ENCODE assay signal across 12 cellular contexts in genomic region chr3:45864760-45865567, GRCh38. TPM values are rescaled to one million over a fixed set of nuclear protein-coding genes. Genes with fewer than 3 reads are reported as not detected.
DNase-seq lines count a peak whose midpoint lies in the region; ATAC-seq and TF ChIP-seq lines count a peak whose summit lies in the region.
"Had no signal": no experiment of that assay in that cellular context is flagged by ENCODE, and none has a peak within 500 bp of the region (broad histone marks: within the 10 kb centered on the region; RNA-seq: fewer than 3 reads in every experiment).

No MANE protein-coding gene starts in this region.

- peaks cover 2 to 4% (median 3%) of the 10 kb centered on the region in 3 donors for H3K27me3 Mint-ChIP-seq in immature natural killer cell (ENCODE audit: low read depth in 3 of 3)

- WGBS in lower leg skin, 2 donors = 71 to 74% methylated on average over 9 of the region's 9 CpGs

- TF ChIP-seq CTCF in lower leg skin (IDR thresholded peaks at IDR 0.05) = no peak

- H3K4me1 Mint-ChIP-seq in immature natural killer cell = peaks cover 21 to 41% of the 10 kb centered on the region in 2 donors

- no peak overlapping the region for H3K4me3 ChIP-seq in lower leg skin (ENCODE audit: low read depth, poor library complexity, severe bottlenecking)

- peak overlapping the region; percentile 3 to 76 (median 40) for H3K27ac Mint-ChIP-seq in immature natural killer cell

- intact Hi-C loops in lower leg skin (cut with DNase I; ENCODE audit: low total_unique reads) = no loop called here

- DNase-seq in DMS153 (lab: John Stamatoyannopoulos, UW) (peak; percentile 1), DMS153 treated with DMSO at 0.1 percent for 48 hours (lab: John Stamatoyannopoulos, UW; ENCODE audit: unreplicated experiment) (no peak), immature natural killer cell (no peak), lower leg skin (ENCODE audit: low spot score in 2 of 2) (no peak), OCI-M2 (lab: John Stamatoyannopoulos, UW; ENCODE audit: unreplicated experiment) (no peak), SKM-1 treated with dmso at 0.1 percent for 144 hours (lab: John Stamatoyannopoulos, UW; ENCODE audit: unreplicated experiment) (no peak)
- DNase-seq: amygdala, midbrain, SW 1271 had no signal

- no peak for TF ChIP-seq POLR2A in lower leg skin (IDR thresholded peaks at IDR 0.05)

- ATAC-seq in GM21447 (IDR thresholded peaks at IDR 0.05; ENCODE audit: unreplicated experiment) (peak; percentile 55), HG03432 (IDR thresholded peaks at IDR 0.05; ENCODE audit: unreplicated experiment) (peak; percentile 71)

- peak overlapping the region in 4 of 5 donors; percentile 4 to 64 (median 46) for H3K4me3 Mint-ChIP-seq in immature natural killer cell

- H3K9me3 Mint-ChIP-seq in immature natural killer cell = peaks cover 0 to 4% (median 0%) of the 10 kb centered on the region in 6 donors

- peaks cover 4 to 12% (median 5%) of the 10 kb centered on the region in 3 donors for H3K36me3 Mint-ChIP-seq in immature natural killer cell

RNA-seq across cellular contexts. Expression of gene CCR9, which starts 21.4 kb away (rescaled TPM):
- not detected for polyA plus RNA-seq in immature natural killer cell
- under 1 TPM in 1 of 4 donors, not detected in 3; 0.25 TPM for total RNA-seq in lower leg skin
- total RNA-seq: MCF 10A had no signal

RNA-seq across cellular contexts. Expression of gene LZTFL1, which starts 23.0 kb away (rescaled TPM):
- 10 to 100 TPM in 2 of 3 donors, 1 to 10 TPM in 1; 4.0 to 15.3 (median 10.5) TPM for polyA plus RNA-seq in immature natural killer cell
- 10 to 100 TPM; 15.2 to 24.1 (median 18.5) TPM for total RNA-seq in lower leg skin
